Comparison of ENCODE assay signal across 14 cellular contexts in genomic region chr1:211353562-211354212, GRCh38. TPM values are rescaled to one million over a fixed set of nuclear protein-coding genes. Genes with fewer than 3 reads are reported as not detected.
A peak's percentile ranks its signal among the peaks of the same experiment; 100 is the strongest.
DNase-seq lines count a peak whose midpoint lies in the region; ATAC-seq, FAIRE-seq and TF ChIP-seq lines count a peak whose summit lies in the region.
"Had no signal": no experiment of that assay in that cellular context is flagged by ENCODE, and none has a peak within 500 bp of the region (broad histone marks: within the 10 kb centered on the region; RNA-seq: fewer than 3 reads in every experiment).

No MANE protein-coding gene starts in this region.

- H4K20me1 ChIP-seq in DND-41 (ENCODE audit: insufficient read depth, low read length) (no peaks in the 10 kb centered on the region), MM.1S (ENCODE audit: insufficient read depth, low read length) (no peaks in the 10 kb centered on the region), HepG2 (ENCODE audit: insufficient read depth, low read length) (no peaks in the 10 kb centered on the region)

- no peak overlapping the region for H3K4me2 ChIP-seq in DND-41 (ENCODE audit: insufficient read depth, low read length)
- H3K4me2 ChIP-seq in MM.1S (ENCODE audit: low read depth, low read length) = peak overlapping the region; percentile 26; the same call in 1 of the 2 replicates
- H3K4me2 ChIP-seq in HepG2 (ENCODE audit: low read depth, low read length) = peak overlapping the region; percentile 41

- H3K4me1 ChIP-seq in DND-41 (ENCODE audit: insufficient read depth, low read length) = peaks cover 15% of the 10 kb centered on the region
- H3K4me1 ChIP-seq in MM.1S (ENCODE audit: low read length) = peaks cover 18% of the 10 kb centered on the region
- peaks cover 39% of the 10 kb centered on the region for H3K4me1 ChIP-seq in HepG2 (ENCODE audit: insufficient read depth, low read length)
- H3K4me1 ChIP-seq: left ventricle myocardium inferior, testis had no signal

- H3K4me3 ChIP-seq in DND-41 (ENCODE audit: low read depth in 1 of 2, low read length in 2 of 2) = no peak overlapping the region
- H3K4me3 ChIP-seq in MM.1S (ENCODE audit: low read length) = no peak overlapping the region
- 0 out of 6 replicates have a peak overlapping the region, but pooled peaks of 1 of the 3 experiments have one; percentile 32 for H3K4me3 ChIP-seq in HepG2 (replicated peaks in 1 of 3; ENCODE audit: insufficient read depth in 1 of 3, low read depth in 2 of 3, low read length in 3 of 3)
- H3K4me3 ChIP-seq: left ventricle myocardium inferior, testis had no signal

- H3K79me2 ChIP-seq in DND-41 (ENCODE audit: insufficient read depth, low read length) = no peaks in the 10 kb centered on the region
- peaks cover 11% of the 10 kb centered on the region; the same call in 1 of the 2 replicates for H3K79me2 ChIP-seq in MM.1S (ENCODE audit: low read length)
- no peaks in the 10 kb centered on the region for H3K79me2 ChIP-seq in HepG2 (ENCODE audit: insufficient read depth, low read length)

- intact Hi-C loops in HepG2 (cut with micrococcal nuclease; ENCODE audit: unreplicated experiment) = loop anchor here (2.0 kb wide), 1 partner anchor 31 kb away; no protein-coding TSS in a partner anchor
- intact Hi-C loops in posterior vena cava (cut with DNase I) = no loop called here

- ATAC-seq in DND-41 (ENCODE audit: insufficient read depth, low read depth) (peak; percentile 57), GM19395 (IDR thresholded peaks at IDR 0.05; ENCODE audit: unreplicated experiment) (peak; percentile 5), HepG2 (peak; percentile 24), HG02610 (IDR thresholded peaks at IDR 0.05; ENCODE audit: unreplicated experiment) (no peak)

- H3K9ac ChIP-seq in DND-41 (ENCODE audit: low read depth, low read length) (no peak overlapping the region), MM.1S (ENCODE audit: low read length) (no peak overlapping the region), HepG2 (ENCODE audit: insufficient read depth, low read depth, low read length) (no peak overlapping the region)

- H3K27me3 ChIP-seq in DND-41 (ENCODE audit: insufficient read depth, low read length, poor library complexity) = no peaks in the 10 kb centered on the region
- no peaks in the 10 kb centered on the region for H3K27me3 ChIP-seq in MM.1S (replicated peaks; ENCODE audit: insufficient read depth, low read length)
- H3K27me3 ChIP-seq in HepG2 (ENCODE audit: control insufficient read depth in 1 of 2, insufficient read depth in 2 of 2, low read length in 2 of 2) = no peaks in the 10 kb centered on the region
- H3K27me3 ChIP-seq: testis had no signal

- no peaks in the 10 kb centered on the region for H3K9me2 ChIP-seq in MM.1S (replicated peaks; ENCODE audit: insufficient read depth, low read length)

- H3K9me3 ChIP-seq in DND-41 (ENCODE audit: insufficient read depth, low read length, severe bottlenecking) (peaks cover 5% of the 10 kb centered on the region), MM.1S (replicated peaks; ENCODE audit: insufficient read depth, low read length) (no peaks in the 10 kb centered on the region), HepG2 (ENCODE audit: low read length) (no peaks in the 10 kb centered on the region)
- H3K9me3 ChIP-seq: testis had no signal

- no peak overlapping the region for H2AFZ ChIP-seq in DND-41 (ENCODE audit: low read depth, low read length)
- H2AFZ ChIP-seq in MM.1S (ENCODE audit: low read length) = no peak overlapping the region
- H2AFZ ChIP-seq in HepG2 (ENCODE audit: low read length) = no peak overlapping the region

- FAIRE-seq in HepG2 (lab: Jason Lieb, UNC) = no peak

- TF ChIP-seq CTCF in DND-41 (IDR thresholded peaks at IDR 0.05; ENCODE audit: borderline replicate concordance, extremely low read depth, low read length, poor library complexity, severe bottlenecking) (no peak), MM.1S (IDR thresholded peaks at IDR 0.05; ENCODE audit: low read length) (no peak), HepG2 (CRISPR knock-in tag; IDR thresholded peaks at IDR 0.05) (no peak)

- no TSS peak for BruUV-seq in HepG2 (replicated peaks; lab: Mats Ljungman, UMichigan)

- TF ChIP-seq POLR2A in HepG2 (IDR thresholded peaks at IDR 0.05; ENCODE audit: insufficient read depth in 1 of 2, low read depth in 2 of 2, low read length in 2 of 2) = no peak

- H3K36me3 ChIP-seq in DND-41 (ENCODE audit: insufficient read depth, low read length) (no peaks in the 10 kb centered on the region), MM.1S (replicated peaks; ENCODE audit: insufficient read depth, low read length) (no peaks in the 10 kb centered on the region), HepG2 (replicated peaks in 1 of 2; ENCODE audit: control insufficient read depth in 1 of 2, insufficient read depth in 2 of 2, low read length in 2 of 2) (no peaks in the 10 kb centered on the region)

- POLR2A ChIA-PET in HepG2 (lab: Yijun Ruan, JAX) = no interaction called here

- DNase-seq in DND-41 (no peak), MM.1S (no peak), HepG2 (ENCODE audit: low spot score) (no peak), hepatic stellate cell (ENCODE audit: low spot score) (no peak), NCI-H446 (lab: John Stamatoyannopoulos, UW) (no peak), posterior vena cava (ENCODE audit: low spot score) (no peak)
- DNase-seq: amygdala, cortex of kidney, hypothalamus, left ventricle myocardium inferior, NCI-H2171 treated with DMSO at 0.1 percent for 48 hours had no signal

- WGBS in HepG2 (ENCODE audit: low lambda C conversion rate) = 69% methylated on average over 1 of the region's 1 CpG

- in situ Hi-C loops in HepG2 (cut with HindIII; ENCODE audit: extremely low pct_ligation_motif_present, low pct_unique_long_range_greater_than_20kb) = no loop called here

- TF ChIP-seq RAD21 in HepG2 (CRISPR knock-in tag; IDR thresholded peaks at IDR 0.05) = no peak

- H3K27ac ChIP-seq in DND-41 (ENCODE audit: low read length) = peak overlapping the region; percentile 60; the same call in 1 of the 2 replicates
- peak overlapping the region; percentile 39; the same call in 1 of the 2 replicates for H3K27ac ChIP-seq in MM.1S (ENCODE audit: low read length)
- no peak overlapping the region for H3K27ac ChIP-seq in HepG2 (ENCODE audit: extremely low read length, insufficient read depth, low read length)
- H3K27ac ChIP-seq: left ventricle myocardium inferior, testis had no signal

- peaks cover 18% of the 10 kb centered on the region for H3F3A ChIP-seq in MM.1S (ENCODE audit: insufficient read depth, low read length)

- CTCF ChIA-PET in HepG2 (lab: Yijun Ruan, JAX; ENCODE audit: low intra/inter-chr PET ratio, low total read pairs) = no interaction called here

- TF ChIP-seq EP300 in HepG2 (IDR thresholded peaks at IDR 0.05; ENCODE audit: low read depth in 2 of 2, low read length in 2 of 2) = no peak
- no peak for TF ChIP-seq EP300 in HepG2 (CRISPR knock-in tag; IDR thresholded peaks at IDR 0.05; ENCODE audit: borderline replicate concordance)

TF ChIP-seq in HepG2, 621 proteins besides CTCF, POLR2A, EP300 and RAD21:
- TF ChIP-seq TFDP2 (CRISPR knock-in tag; IDR thresholded peaks at IDR 0.05) = no peak
- no peak for TF ChIP-seq U2AF2 (IDR thresholded peaks at IDR 0.05; ENCODE audit: low read depth, low read length)
- no peak for TF ChIP-seq FOXJ3 (CRISPR knock-in tag; IDR thresholded peaks at IDR 0.05; ENCODE audit: borderline replicate concordance)
- TF ChIP-seq ZNF792 (CRISPR knock-in tag; IDR thresholded peaks at IDR 0.05) = no peak
- TF ChIP-seq EZH2 (conservative IDR thresholded peaks at IDR 0.05; ENCODE audit: low read depth, low read length) = no peak
- TF ChIP-seq TFDP1 (CRISPR knock-in tag; IDR thresholded peaks at IDR 0.05; ENCODE audit: borderline replicate concordance) = no peak

RNA-seq across cellular contexts. Expression of gene TRAF5, which starts 27.1 kb away (rescaled TPM):
- 0.25 and 0.27 TPM in 2 replicates for total RNA-seq in HepG2 (2016; rRNA removed; fragmentation: Illumina TruSeq; extraction: Trizol)
- 0.09 and 0.30 TPM in 2 replicates for total RNA-seq in HepG2 (2016; cell fraction: cytosol; rRNA removed; fragmentation: Illumina TruSeq; extraction: Trizol; ENCODE audit: low read depth)
- total RNA-seq in HepG2 (2016; cell fraction: insoluble cytoplasmic fraction; rRNA removed; fragmentation: Illumina TruSeq; extraction: Trizol) = 0.33 and 0.37 TPM in 2 replicates
- total RNA-seq in HepG2 (2016; cell fraction: membrane; rRNA removed; fragmentation: Illumina TruSeq; extraction: Trizol) = 0.10 and 0.25 TPM in 2 replicates
- 0.66 and 0.84 TPM in 2 replicates for total RNA-seq in HepG2 (2016; cell fraction: nucleus; rRNA removed; fragmentation: Illumina TruSeq; extraction: Trizol)
- polyA plus RNA-seq in HepG2 (2011; rRNA removed) = 1.6 and 1.7 TPM in 2 replicates
- polyA plus RNA-seq in HepG2 (2011; cell fraction: cytosol; rRNA removed) = 0.47 and 0.65 TPM in 2 replicates
- 3.8 and 4.0 TPM in 2 replicates for polyA plus RNA-seq in HepG2 (2011; cell fraction: nucleus; rRNA removed)
- polyA plus RNA-seq in HepG2 (2012) = 0.69 and 0.94 TPM in 2 replicates
- polyA plus RNA-seq in HepG2 (2016; cell fraction: cytosol; fragmentation: Illumina TruSeq; extraction: Trizol; ENCODE audit: low read depth) = 0.03 and 0.06 TPM in 2 replicates
- polyA plus RNA-seq in HepG2 (2016; cell fraction: insoluble cytoplasmic fraction; fragmentation: Illumina TruSeq; extraction: Trizol; ENCODE audit: low read depth) = 0.15 and 0.32 TPM in 2 replicates
- polyA plus RNA-seq in HepG2 (2016; cell fraction: membrane; fragmentation: Illumina TruSeq; extraction: Trizol; ENCODE audit: low read depth) = not detected in 2 replicates
- polyA plus RNA-seq in HepG2 (2016; cell fraction: nucleus; fragmentation: Illumina TruSeq; extraction: Trizol; ENCODE audit: insufficient read depth, low read depth) = 1.0 and 1.7 TPM in 2 replicates
- polyA minus RNA-seq in HepG2 (2011; rRNA and poly(A)+ RNA removed; ENCODE audit: low replicate concordance) = 1.4 and 14.9 TPM in 2 replicates
- polyA minus RNA-seq in HepG2 (2011; cell fraction: cytosol; rRNA and poly(A)+ RNA removed) = 0.26 and 0.30 TPM in 2 replicates
- polyA minus RNA-seq in HepG2 (2011; cell fraction: nucleus; rRNA and poly(A)+ RNA removed) = 2.6 and 5.9 TPM in 2 replicates
- total RNA-seq in posterior vena cava = 10 to 100 TPM; 45.1 to 52.6 TPM

Comparison
In these comparisons a context has a peak if more than half of its experiments do, and no peak if none do; other contexts are left out.
1. RNA of gene TRAF5, which starts 27.1 kb away (total RNA-seq): 45.1 to 52.6 TPM in posterior vena cava; 0.09 to 0.84 TPM in HepG2; every median in the first group is over 10 times any median in the second.